In the genomic region with DNA sequence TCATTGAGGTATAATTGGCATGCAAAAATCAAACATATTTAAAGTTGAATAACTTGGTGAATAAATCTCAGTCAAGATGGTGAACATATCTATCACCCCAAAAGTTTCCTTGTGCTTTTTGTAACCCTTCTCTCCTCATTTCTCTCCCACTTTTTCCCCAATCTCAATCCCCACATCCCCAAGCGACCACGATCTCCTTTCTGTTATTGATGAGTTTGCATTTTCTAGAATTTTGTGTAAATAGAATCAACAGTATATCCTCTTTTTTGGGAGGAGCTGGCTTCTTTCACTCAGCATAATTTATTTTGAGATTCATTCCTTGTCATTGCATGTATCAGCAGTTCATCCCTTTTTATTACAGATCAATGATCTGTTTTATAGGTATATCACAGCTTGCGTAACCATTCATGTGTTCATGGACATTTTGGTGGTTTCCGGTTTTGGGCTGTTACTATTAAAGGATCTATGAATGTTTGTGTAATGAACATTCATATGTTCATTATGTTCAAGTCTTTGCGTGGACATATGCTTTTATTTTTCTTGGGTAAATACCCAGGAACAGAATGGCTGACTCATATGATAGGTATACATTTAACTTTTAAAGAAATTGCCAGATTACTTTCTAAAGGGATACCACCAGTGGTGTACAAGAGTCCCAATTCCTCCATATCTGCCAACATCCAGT, we compare ENCODE assay signal across 19 cellular contexts.
A peak's percentile ranks its signal among the peaks of the same experiment; 100 is the strongest.
DNase-seq lines count a peak whose midpoint lies in the region; ATAC-seq, FAIRE-seq and TF ChIP-seq lines count a peak whose summit lies in the region.
"Had no signal": no experiment of that assay in that cellular context is flagged by ENCODE, and none has a peak within 500 bp of the region (broad histone marks: within the 10 kb centered on the region; RNA-seq: fewer than 3 reads in every experiment).

No MANE protein-coding gene starts in this region.

- H3K36me3 ChIP-seq in bronchial epithelial cell (ENCODE audit: control insufficient read depth, insufficient read depth, low read length) (no peaks in the 10 kb centered on the region), ascending aorta (no peaks in the 10 kb centered on the region)
- H3K36me3 ChIP-seq: left lung, transverse colon had no signal

- peak; percentile 20 for DNase-seq in AG04450 (ENCODE audit: low read depth, low spot score)
- DNase-seq in HS-5 (ENCODE audit: low read depth) = peak; percentile 84
- peak; percentile 89 for DNase-seq in bronchial epithelial cell (ENCODE audit: low read depth)
- peak; percentile 72 to 86 for DNase-seq in foreskin fibroblast
- DNase-seq in NCI-H146 treated with DMSO at 0.1 percent for 48 hours (lab: John Stamatoyannopoulos, UW; ENCODE audit: unreplicated experiment) = no peak
- no peak for DNase-seq in ascending aorta (ENCODE audit: low spot score in 2 of 2)
- DNase-seq in effector CD8-positive, alpha-beta T cell (lab: John Stamatoyannopoulos, UW) = no peak
- DNase-seq: activated CD8-positive, alpha-beta memory T cell treated with anti-CD3 and anti-CD28 coated beads for 24 hours; Kasumi-1; left lung; NCI-H1105 treated with DMSO at 0.1 percent for 48 hours; NCI-H2171 treated with DMSO at 0.1 percent for 48 hours; NCI-H774; PC-9; stimulated activated naive CD8-positive, alpha-beta T cell treated with anti-CD3 and anti-CD28 coated beads, Interleukin-15, Interleukin-2, amounts not matched to agents 100 U/mL and 50 U/mL, for 24 hours; T-helper 9 cell; transverse colon had no signal

- H3K4me3 ChIP-seq in AG04450 (ENCODE audit: low read depth, low read length) = no peak overlapping the region
- H3K4me3 ChIP-seq in bronchial epithelial cell (ENCODE audit: low read depth, low read length) = no peak overlapping the region
- H3K4me3 ChIP-seq in foreskin fibroblast (ENCODE audit: low read depth in 1 of 2, low read length in 2 of 2) = no peak overlapping the region
- H3K4me3 ChIP-seq in ascending aorta = no peak overlapping the region
- H3K4me3 ChIP-seq: left lung, PC-9, transverse colon had no signal

- H3K27ac ChIP-seq in AG04450 (ENCODE audit: low read depth, low read length) (no peak overlapping the region), ascending aorta (no peak overlapping the region)
- H3K27ac ChIP-seq: left lung, PC-9, transverse colon had no signal

- no peaks in the 10 kb centered on the region for H3K9me3 ChIP-seq in AG04450 (ENCODE audit: control insufficient read depth, insufficient read depth, low read length)
- peaks cover 0 to 9% of the 10 kb centered on the region in 2 donors for H3K9me3 ChIP-seq in ascending aorta
- H3K9me3 ChIP-seq: transverse colon had no signal

- intact Hi-C loops in ascending aorta (cut with DNase I) = no loop called here

- H3K27me3 ChIP-seq in AG04450 (ENCODE audit: control insufficient read depth, insufficient read depth, low read length) (peaks cover 6% of the 10 kb centered on the region), bronchial epithelial cell (ENCODE audit: control insufficient read depth, insufficient read depth, low read length) (no peaks in the 10 kb centered on the region), ascending aorta (no peaks in the 10 kb centered on the region)
- H3K27me3 ChIP-seq: left lung, transverse colon had no signal

- CTCF ChIA-PET in AG04450 (lab: Charles Lee) = no interaction called here

- no peak for ATAC-seq in HG03460 (IDR thresholded peaks at IDR 0.05; ENCODE audit: unreplicated experiment)
- ATAC-seq: left lung; stimulated activated naive CD8-positive, alpha-beta T cell treated with anti-CD3 and anti-CD28 coated beads, Interleukin-15, Interleukin-2, amounts not matched to agents 100 U/mL and 50 U/mL, for 24 hours had no signal

- FAIRE-seq in bronchial epithelial cell (lab: Jason Lieb, UNC) = no peak
- FAIRE-seq: G401.6 had no signal

- POLR2A ChIA-PET in AG04450 (lab: Yijun Ruan, JAX) = no interaction called here

- H3K4me1 ChIP-seq in ascending aorta = no peaks in the 10 kb centered on the region
- H3K4me1 ChIP-seq: left lung, transverse colon had no signal

- TF ChIP-seq CTCF in AG04450 (IDR thresholded peaks at IDR 0.05; ENCODE audit: low read depth, low read length) = no peak
- TF ChIP-seq CTCF in bronchial epithelial cell (IDR thresholded peaks at IDR 0.05; ENCODE audit: insufficient read depth, low read length, severe bottlenecking) = no peak
- TF ChIP-seq CTCF in foreskin fibroblast (IDR thresholded peaks at IDR 0.05; ENCODE audit: low read depth, low read length) = no peak
- no peak for TF ChIP-seq CTCF in ascending aorta (IDR thresholded peaks at IDR 0.05)

Comparison
In these comparisons a context has a peak if more than half of its experiments do, and no peak if none do; other contexts are left out.
1. DNase-seq: peak in AG04450 (single experiment), HS-5 (single experiment), bronchial epithelial cell (single experiment) and foreskin fibroblast (2 of 2); none in NCI-H146 treated with DMSO at 0.1 percent for 48 hours (single experiment), ascending aorta (0 of 2) and effector CD8-positive, alpha-beta T cell (single experiment).